ENCODE assay signal across 2 cellular contexts in the genomic region with DNA sequence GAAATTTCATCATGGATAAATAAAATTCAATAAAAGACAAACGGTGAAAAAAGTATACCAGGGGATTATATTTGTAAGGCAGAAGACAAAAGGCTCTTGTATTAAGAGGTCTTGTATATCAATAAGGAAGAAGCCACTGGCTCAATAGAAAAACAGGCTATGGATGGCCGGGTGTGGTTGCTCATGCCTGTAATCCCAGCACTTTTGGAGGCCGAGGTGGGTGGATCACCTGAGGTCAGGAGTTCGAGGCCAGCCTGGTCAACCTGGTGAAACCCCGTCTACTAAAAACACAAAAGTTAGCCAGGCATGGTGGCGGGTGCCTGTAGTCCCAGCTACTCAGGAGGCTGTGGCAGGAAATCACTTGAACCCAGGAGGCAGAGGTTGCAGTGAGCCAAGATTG. TPM values are rescaled to one million over a fixed set of nuclear protein-coding genes. Genes with fewer than 3 reads are reported as not detected.
"Had no signal": no experiment of that assay in that cellular context is flagged by ENCODE, and none has a peak within 500 bp of the region (broad histone marks: within the 10 kb centered on the region; RNA-seq: fewer than 3 reads in every experiment).

No MANE protein-coding gene starts in this region.

RNA-seq across cellular contexts. Expression of gene CCL28, which starts 10.9 kb away (rescaled TPM):
- total RNA-seq: K562, M059J had no signal
- polyA plus RNA-seq: K562 had no signal
